13 cellular contexts compared by ENCODE assay signal in the genomic region with DNA sequence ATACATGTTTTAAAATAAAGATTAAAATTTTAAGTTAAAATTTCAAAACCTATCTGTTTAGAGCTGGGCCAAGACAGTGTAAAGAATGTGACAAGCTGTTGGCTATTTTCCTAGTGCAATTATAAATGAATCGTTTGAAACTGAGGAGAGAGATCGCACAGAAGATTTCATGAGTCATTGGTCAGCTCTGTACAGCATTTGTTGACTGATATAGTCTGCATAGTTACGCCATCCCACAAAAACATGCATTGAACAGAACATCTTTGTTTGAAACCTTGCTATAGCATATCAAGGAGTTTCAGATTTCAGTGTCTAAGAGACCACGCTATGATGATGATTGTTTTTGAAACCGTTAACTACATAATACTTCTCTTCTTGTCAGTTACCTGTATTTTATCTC. TPM values are rescaled to one million over a fixed set of nuclear protein-coding genes. Genes with fewer than 3 reads are reported as not detected.
A peak's percentile ranks its signal among the peaks of the same experiment; 100 is the strongest.
DNase-seq lines count a peak whose midpoint lies in the region; ATAC-seq and TF ChIP-seq lines count a peak whose summit lies in the region.
"Had no signal": no experiment of that assay in that cellular context is flagged by ENCODE, and none has a peak within 500 bp of the region (broad histone marks: within the 10 kb centered on the region; RNA-seq: fewer than 3 reads in every experiment).

No MANE protein-coding gene starts in this region.

- H3K27ac ChIP-seq in smooth muscle cell (ENCODE audit: low read depth) (peak overlapping the region; percentile 75), esophagus muscularis mucosa (replicated peaks in 1 of 4) (peak overlapping the region in 1 of 4 donors; percentile 33)

- WGBS in smooth muscle cell (ENCODE audit: low lambda C conversion rate): 30% methylated on average over 5 of the region's 5 CpGs
- WGBS in esophagus muscularis mucosa: 45% methylated on average over 5 of the region's 5 CpGs

- no peak overlapping the region for H2AFZ ChIP-seq in smooth muscle cell (ENCODE audit: low read depth)

- no peak overlapping the region for H3K4me3 ChIP-seq in smooth muscle cell
- no peak overlapping the region for H3K4me3 ChIP-seq in esophagus muscularis mucosa

- intact Hi-C loops in esophagus muscularis mucosa (cut with DNase I): no loop called here

- no peak for TF ChIP-seq POLR2A in esophagus muscularis mucosa (IDR thresholded peaks at IDR 0.05; ENCODE audit: low read depth)

- no peaks in the 10 kb centered on the region for H3K79me2 ChIP-seq in smooth muscle cell (ENCODE audit: low read depth)

- peak overlapping the region; percentile 20 for H3K9ac ChIP-seq in smooth muscle cell (ENCODE audit: low read depth)

- H4K20me1 ChIP-seq in smooth muscle cell (ENCODE audit: low read depth): no peaks in the 10 kb centered on the region

- H3K27me3 ChIP-seq in smooth muscle cell (ENCODE audit: low read depth) (peaks cover 9% of the 10 kb centered on the region), esophagus muscularis mucosa (peaks cover 0 to 29% (median 0%) of the 10 kb centered on the region in 4 donors)

- no peaks in the 10 kb centered on the region for H3K9me3 ChIP-seq in smooth muscle cell (replicated peaks; ENCODE audit: low read depth)
- no peaks in the 10 kb centered on the region for H3K9me3 ChIP-seq in esophagus muscularis mucosa

- H3K4me2 ChIP-seq in smooth muscle cell: peak overlapping the region; percentile 88

- H3K4me1 ChIP-seq in smooth muscle cell (ENCODE audit: low read depth): peaks cover 7% of the 10 kb centered on the region
- peaks cover 16 to 45% (median 41%) of the 10 kb centered on the region in 4 donors for H3K4me1 ChIP-seq in esophagus muscularis mucosa

- H3K36me3 ChIP-seq in smooth muscle cell (ENCODE audit: low read depth) (no peaks in the 10 kb centered on the region), esophagus muscularis mucosa (no peaks in the 10 kb centered on the region)

- DNase-seq in activated CD4-positive, CD25-positive, alpha-beta regulatory T cell treated with anti-CD3 and anti-CD28 coated beads, Interleukin-2, amount 50 U/mL, for 72 hours: no peak
- peak; percentile 7 for DNase-seq in NCI-H748 treated with DMSO at 0.1 percent for 48 hours (lab: John Stamatoyannopoulos, UW)
- no peak for DNase-seq in smooth muscle cell (lab: John Stamatoyannopoulos, UW; ENCODE audit: unreplicated experiment)
- DNase-seq in stimulated activated CD4-positive, alpha-beta T cell treated with anti-CD3 and anti-CD28 coated beads, Interleukin-4, amount 100 ng/mL, for 4 hours: no peak
- no peak for DNase-seq in esophagus muscularis mucosa (ENCODE audit: extremely low spot score)
- DNase-seq in NCI-H1436 (lab: John Stamatoyannopoulos, UW): no peak
- DNase-seq: activated CD4-positive, CD25-positive, alpha-beta regulatory T cell; aorta; NCI-H446; stimulated activated CD4-positive, alpha-beta T cell treated with anti-CD3 and anti-CD28 coated beads, Interleukin-12 subunit alpha, Interleukin-12 subunit beta, amount 100 ng/mL, for 4 hours had no signal

- peaks cover 5% of the 10 kb centered on the region for H3F3A ChIP-seq in smooth muscle cell (ENCODE audit: low read depth)

- no peak for TF ChIP-seq EP300 in esophagus muscularis mucosa (IDR thresholded peaks at IDR 0.05)

- TF ChIP-seq CTCF in smooth muscle cell (IDR thresholded peaks at IDR 0.05; ENCODE audit: borderline replicate concordance, insufficient read depth, poor library complexity, severe bottlenecking) (no peak), esophagus muscularis mucosa (IDR thresholded peaks at IDR 0.05) (no peak)

- peak; percentile 63 to 71 for ATAC-seq in activated CD4-positive, CD25-positive, alpha-beta regulatory T cell treated with anti-CD3 and anti-CD28 coated beads, Interleukin-2, amount 50 U/mL, for 24 hours
- peak; percentile 54 for ATAC-seq in esophagus mucosa

RNA-seq across cellular contexts. Expression of gene C10orf67, which starts 1.3 kb away (rescaled TPM):
- total RNA-seq in esophagus mucosa (0.08 TPM), smooth muscle cell (not detected in 2 replicates), esophagus muscularis mucosa (not detected)
- polyA plus RNA-seq in smooth muscle cell: not detected in 2 replicates
- total RNA-seq: aorta had no signal
- polyA plus RNA-seq: aorta, CD14-positive monocyte had no signal
